Comparison of ENCODE assay signal across 1 cellular context in genomic region chrX:112867570-112867969, GRCh38.
TF ChIP-seq lines count a peak whose summit lies in the region.

No MANE protein-coding gene starts in this region.

TF ChIP-seq in HepG2, 621 proteins besides CTCF, POLR2A, EP300 and RAD21 (continued from another document):
- TF ChIP-seq IRX3 (CRISPR knock-in tag; IDR thresholded peaks at IDR 0.05; ENCODE audit: borderline replicate concordance, low read depth) (no peak), ZNF451 (CRISPR knock-in tag; IDR thresholded peaks at IDR 0.05) (no peak), HES4 (CRISPR knock-in tag; IDR thresholded peaks at IDR 0.05; ENCODE audit: borderline replicate concordance) (no peak), AGO1 (IDR thresholded peaks at IDR 0.05; ENCODE audit: low read depth, low read length, poor library complexity, severe bottlenecking) (no peak), MTA1 (CRISPR knock-in tag; IDR thresholded peaks at IDR 0.05; ENCODE audit: borderline replicate concordance) (no peak), PITX1 (CRISPR knock-in tag; IDR thresholded peaks at IDR 0.05) (no peak), ZNF350 (CRISPR knock-in tag; IDR thresholded peaks at IDR 0.05; ENCODE audit: borderline replicate concordance, low read depth) (no peak)
